In the genomic region with DNA sequence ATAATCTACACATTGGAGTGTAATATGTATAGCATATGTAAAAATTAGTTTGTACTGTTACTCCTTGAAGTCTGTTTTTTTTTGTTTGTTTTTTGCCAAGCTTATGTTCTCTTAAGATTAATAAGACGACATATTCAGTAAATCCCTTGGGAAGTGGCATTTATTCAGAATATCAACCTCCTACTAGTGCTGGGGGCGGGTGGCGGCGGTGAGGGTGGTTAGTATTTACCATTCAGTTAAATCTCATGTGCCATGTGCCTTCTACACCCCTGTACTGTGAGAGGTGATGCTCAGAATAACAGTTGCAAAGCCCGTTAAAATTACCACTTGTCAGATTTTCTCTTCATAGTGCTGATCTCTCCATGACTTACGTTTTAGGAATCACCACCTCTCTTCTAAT, we compare ENCODE assay signal across 11 cellular contexts. TPM values are rescaled to one million over a fixed set of nuclear protein-coding genes. Genes with fewer than 3 reads are reported as not detected.
DNase-seq lines count a peak whose midpoint lies in the region; ATAC-seq and TF ChIP-seq lines count a peak whose summit lies in the region.
"Had no signal": no experiment of that assay in that cellular context is flagged by ENCODE, and none has a peak within 500 bp of the region (broad histone marks: within the 10 kb centered on the region; RNA-seq: fewer than 3 reads in every experiment).

No MANE protein-coding gene starts in this region.

- peaks cover 11% of the 10 kb centered on the region for H3K9me3 ChIP-seq in AG04450 (ENCODE audit: control insufficient read depth, insufficient read depth, low read length)
- H3K9me3 ChIP-seq in naive thymus-derived CD4-positive, alpha-beta T cell (ENCODE audit: control insufficient read depth in 2 of 3, low read length in 3 of 3) = peaks cover 0 to 3% (median 0%) of the 10 kb centered on the region in 3 experiments
- no peaks in the 10 kb centered on the region for H3K9me3 ChIP-seq in CD8-positive, alpha-beta memory T cell (ENCODE audit: low read length)

- H3K27me3 ChIP-seq in AG04450 (ENCODE audit: control insufficient read depth, insufficient read depth, low read length) = no peaks in the 10 kb centered on the region
- H3K27me3 ChIP-seq in naive thymus-derived CD4-positive, alpha-beta T cell (ENCODE audit: control insufficient read depth in 2 of 2, insufficient read depth in 2 of 2, low read length in 2 of 2) = no peaks in the 10 kb centered on the region
- H3K27me3 ChIP-seq in CD8-positive, alpha-beta memory T cell (ENCODE audit: insufficient read depth, low read length, poor library complexity, severe bottlenecking) = no peaks in the 10 kb centered on the region
- H3K27me3 ChIP-seq: cardiac muscle cell had no signal

- CTCF ChIA-PET in AG04450 (lab: Charles Lee) = interaction anchor here (2.5 kb wide), 1 partner anchor 212 kb away, joined by 10 read pairs; no protein-coding TSS in a partner anchor
- CTCF ChIA-PET in naive thymus-derived CD4-positive, alpha-beta T cell (lab: Charles Lee) = interaction anchor here (1.5 kb wide), 1 partner anchor 11 kb away, joined by 4 read pairs; no protein-coding TSS in a partner anchor
- CTCF ChIA-PET in CD8-positive, alpha-beta memory T cell (lab: Charles Lee) = no interaction called here

- H3K9me3 Mint-ChIP-seq in naive thymus-derived CD4-positive, alpha-beta T cell = peaks cover 0 to 13% (median 6%) of the 10 kb centered on the region in 11 donors
- no peaks in the 10 kb centered on the region for H3K9me3 Mint-ChIP-seq in CD8-positive, alpha-beta memory T cell
- H3K9me3 Mint-ChIP-seq in effector memory CD8-positive, alpha-beta T cell = no peaks in the 10 kb centered on the region

- no peak for ATAC-seq in naive thymus-derived CD4-positive, alpha-beta T cell
- no peak for ATAC-seq in effector memory CD8-positive, alpha-beta T cell (replicated peaks)

- peak overlapping the region in 2 of 9 donors; percentile 5 to 6 for H3K27ac Mint-ChIP-seq in naive thymus-derived CD4-positive, alpha-beta T cell
- H3K27ac Mint-ChIP-seq in CD8-positive, alpha-beta memory T cell = peak overlapping the region in 2 of 8 donors; percentile 13 to 25
- H3K27ac Mint-ChIP-seq in effector memory CD8-positive, alpha-beta T cell = peak overlapping the region in 1 of 2 donors; percentile 39

- H3K4me3 ChIP-seq in AG04450 (ENCODE audit: low read depth, low read length) (peak overlapping the region; percentile 97), astrocyte of the spinal cord (ENCODE audit: low read depth, low read length) (peak overlapping the region; percentile 95)
- no peak overlapping the region for H3K4me3 ChIP-seq in naive thymus-derived CD4-positive, alpha-beta T cell (ENCODE audit: low read length)
- no peak overlapping the region for H3K4me3 ChIP-seq in CD8-positive, alpha-beta memory T cell (ENCODE audit: low read length)

- H3K4me1 ChIP-seq in naive thymus-derived CD4-positive, alpha-beta T cell (ENCODE audit: control insufficient read depth in 2 of 2, insufficient read depth in 2 of 2, low read length in 2 of 2) = peaks cover 4 to 29% of the 10 kb centered on the region in 2 donors
- H3K4me1 ChIP-seq in CD8-positive, alpha-beta memory T cell (ENCODE audit: insufficient read depth, low read length) = peaks cover 36% of the 10 kb centered on the region

- intact Hi-C loops in naive thymus-derived CD4-positive, alpha-beta T cell (cut with micrococcal nuclease) = loop anchor here in 1 of 2 donors (10.0 kb wide), 1 partner anchor 143 kb away; no protein-coding TSS in a partner anchor

- no peaks in the 10 kb centered on the region for H3K27me3 Mint-ChIP-seq in naive thymus-derived CD4-positive, alpha-beta T cell
- no peaks in the 10 kb centered on the region for H3K27me3 Mint-ChIP-seq in CD8-positive, alpha-beta memory T cell
- H3K27me3 Mint-ChIP-seq in effector memory CD8-positive, alpha-beta T cell = no peaks in the 10 kb centered on the region

- H3K4me1 Mint-ChIP-seq in naive thymus-derived CD4-positive, alpha-beta T cell = peaks cover 47 to 83% (median 74%) of the 10 kb centered on the region in 7 donors
- H3K4me1 Mint-ChIP-seq in CD8-positive, alpha-beta memory T cell = peaks cover 52 to 77% (median 70%) of the 10 kb centered on the region in 3 donors
- peaks cover 29 to 39% of the 10 kb centered on the region in 2 donors for H3K4me1 Mint-ChIP-seq in effector memory CD8-positive, alpha-beta T cell (ENCODE audit: low read depth in 2 of 2)

- peaks cover 3 to 14% (median 13%) of the 10 kb centered on the region in 5 donors for H3K36me3 Mint-ChIP-seq in naive thymus-derived CD4-positive, alpha-beta T cell
- H3K36me3 Mint-ChIP-seq in CD8-positive, alpha-beta memory T cell = peaks cover 0 to 13% (median 5%) of the 10 kb centered on the region in 3 donors
- H3K36me3 Mint-ChIP-seq in effector memory CD8-positive, alpha-beta T cell (ENCODE audit: insufficient read depth) = peaks cover 15% of the 10 kb centered on the region

- in situ Hi-C loops in astrocyte of the spinal cord (cut with HindIII; ENCODE audit: low sequenced_read_pairs) = no loop called here

- peak overlapping the region in 6 of 10 donors; percentile 3 to 32 (median 12) for H3K4me3 Mint-ChIP-seq in naive thymus-derived CD4-positive, alpha-beta T cell
- H3K4me3 Mint-ChIP-seq in CD8-positive, alpha-beta memory T cell = peak overlapping the region in 2 of 7 donors; percentile 28 to 57
- no peak overlapping the region for H3K4me3 Mint-ChIP-seq in effector memory CD8-positive, alpha-beta T cell

- TF ChIP-seq CTCF in AG04450 (IDR thresholded peaks at IDR 0.05; ENCODE audit: low read depth, low read length) (no peak), astrocyte of the spinal cord (IDR thresholded peaks at IDR 0.05; ENCODE audit: low read depth, low read length) (no peak)

- no peaks in the 10 kb centered on the region for H3K36me3 ChIP-seq in naive thymus-derived CD4-positive, alpha-beta T cell (ENCODE audit: control insufficient read depth in 2 of 3, insufficient read depth in 3 of 3, low read length in 3 of 3)
- H3K36me3 ChIP-seq in CD8-positive, alpha-beta memory T cell (ENCODE audit: insufficient read depth, low read length) = no peaks in the 10 kb centered on the region
- H3K36me3 ChIP-seq: cardiac muscle cell had no signal

- POLR2A ChIA-PET in AG04450 (lab: Yijun Ruan, JAX) = interaction anchor here (0.9 to 1.2 kb wide), 2 partner anchors 42 to 120 kb away, joined by 3 to 4 read pairs; no protein-coding TSS in a partner anchor
- POLR2A ChIA-PET in naive thymus-derived CD4-positive, alpha-beta T cell (lab: Charles Lee) = interaction anchor here (1.0 to 4.9 kb wide), 2 partner anchors 226 to 237 kb away, joined by 3 to 54 read pairs; a partner anchor contains a TSS
- POLR2A ChIA-PET in CD8-positive, alpha-beta memory T cell (lab: Charles Lee) = no interaction called here

- DNase-seq in AG04450 (ENCODE audit: low read depth, low spot score) = no peak
- DNase-seq in HT1080 (ENCODE audit: low read depth) = peak; percentile 15
- no peak for DNase-seq in astrocyte of the spinal cord (ENCODE audit: low read depth, low spot score)
- no peak for DNase-seq in naive thymus-derived CD4-positive, alpha-beta T cell
- DNase-seq in CD8-positive, alpha-beta memory T cell = no peak
- DNase-seq in stimulated activated CD4-positive, alpha-beta T cell treated with anti-CD3 and anti-CD28 coated beads, Interleukin-2, amount 100 ng/mL, for 48 hours = no peak
- DNase-seq in effector memory CD8-positive, alpha-beta T cell = no peak
- no peak for DNase-seq in NCI-H1417 treated with DMSO at 0.1 percent for 48 hours (lab: John Stamatoyannopoulos, UW)
- DNase-seq: activated CD4-positive, alpha-beta T cell treated with anti-CD3 and anti-CD28 coated beads for 4 hours; DMS53 had no signal

- H3K27ac ChIP-seq in AG04450 (ENCODE audit: low read depth, low read length) = no peak overlapping the region
- H3K27ac ChIP-seq in naive thymus-derived CD4-positive, alpha-beta T cell (ENCODE audit: low read depth, low read length) = no peak overlapping the region
- H3K27ac ChIP-seq in CD8-positive, alpha-beta memory T cell (ENCODE audit: low read depth, low read length) = no peak overlapping the region

RNA-seq across cellular contexts. Expression of a gene that starts 3.0 kb away (rescaled TPM):
- polyA plus RNA-seq in AG04450 (2011; rRNA removed) = 60.6 and 72.2 TPM in 2 replicates
- 215 and 248 TPM in 2 replicates for polyA minus RNA-seq in AG04450 (2011; rRNA and poly(A)+ RNA removed)
- total RNA-seq in HT1080 (2014; rRNA removed; shearing (Covaris generic)) = 25.2 and 31.7 TPM in 2 replicates
- 20.4 and 26.8 TPM in 2 replicates for polyA plus RNA-seq in HT1080 (2015; cell fraction: cytosol; rRNA removed)
- polyA plus RNA-seq in HT1080 (2015; cell fraction: nucleus; rRNA removed) = 32.1 and 33.5 TPM in 2 replicates
- 10 to 100 TPM; 26.0 to 95.6 (median 45.5) TPM for total RNA-seq in naive thymus-derived CD4-positive, alpha-beta T cell
- polyA plus RNA-seq in naive thymus-derived CD4-positive, alpha-beta T cell = 10 to 100 TPM; 22.6 to 28.4 TPM
- total RNA-seq in CD8-positive, alpha-beta memory T cell = 10 to 100 TPM; 20.8 to 25.6 TPM
- 13.0 TPM for polyA plus RNA-seq in CD8-positive, alpha-beta memory T cell

Comparison
In these comparisons a context has a peak if more than half of its experiments do, and no peak if none do; other contexts are left out.
1. H3K4me3 ChIP-seq: peak in AG04450 (single experiment) and astrocyte of the spinal cord (single experiment); none in naive thymus-derived CD4-positive, alpha-beta T cell (single experiment) and CD8-positive, alpha-beta memory T cell (single experiment).
2. H3K4me3 Mint-ChIP-seq: peak in naive thymus-derived CD4-positive, alpha-beta T cell (6 of 10); none in effector memory CD8-positive, alpha-beta T cell (0 of 2).